In the genomic region with DNA sequence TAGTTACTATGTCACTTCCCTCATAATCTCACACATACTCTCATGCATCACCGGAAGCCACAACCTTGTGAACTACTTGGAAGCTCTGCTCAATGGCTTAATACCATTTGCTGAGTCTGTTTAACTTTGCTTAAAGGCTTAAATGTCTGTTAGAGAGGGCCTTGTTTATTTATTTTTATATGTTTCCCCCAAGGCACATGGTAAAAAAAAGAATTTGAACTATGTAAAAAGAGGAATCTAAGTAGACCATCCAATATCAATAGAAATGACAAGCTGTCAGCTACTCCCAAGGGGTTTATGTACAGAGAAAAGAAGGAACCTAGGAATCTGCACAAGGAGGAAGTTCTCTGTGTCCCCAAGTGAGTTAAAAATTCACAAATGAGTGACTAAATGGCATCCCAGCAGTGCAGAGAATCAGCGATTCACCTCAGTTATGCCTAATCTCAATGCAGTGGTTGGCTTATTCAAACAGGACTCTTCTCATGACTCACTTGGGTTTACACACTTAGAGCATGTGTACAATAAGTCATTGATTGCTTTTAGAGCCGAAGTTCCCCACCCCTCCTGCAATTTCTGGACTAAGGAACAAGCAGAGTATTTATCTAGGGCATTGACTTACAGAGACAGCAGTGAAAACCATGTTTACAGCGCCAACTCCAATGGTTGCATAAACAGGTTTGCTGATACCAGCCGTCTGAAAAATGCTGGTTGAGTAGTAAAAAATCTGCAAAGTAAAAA, we compare ENCODE assay signal across 12 cellular contexts. TPM values are rescaled to one million over a fixed set of nuclear protein-coding genes. Genes with fewer than 3 reads are reported as not detected.
A peak's percentile ranks its signal among the peaks of the same experiment; 100 is the strongest.
DNase-seq lines count a peak whose midpoint lies in the region; ATAC-seq and TF ChIP-seq lines count a peak whose summit lies in the region.
"Had no signal": no experiment of that assay in that cellular context is flagged by ENCODE, and none has a peak within 500 bp of the region (broad histone marks: within the 10 kb centered on the region; RNA-seq: fewer than 3 reads in every experiment).

No MANE protein-coding gene starts in this region.

- no peak for ATAC-seq in GM21515 (IDR thresholded peaks at IDR 0.05; ENCODE audit: unreplicated experiment)
- ATAC-seq in sciatic nerve: no peak
- ATAC-seq in GM21529 (IDR thresholded peaks at IDR 0.05; ENCODE audit: unreplicated experiment): no peak
- ATAC-seq: T-helper 17 cell had no signal

- intact Hi-C loops in sciatic nerve (cut with DNase I): no loop called here

- 96 to 100% methylated on average over 3 of the region's 5 CpGs for WGBS in mesodermal cell (ENCODE audit: insufficient coverage in 2 of 2), 2 experiments

- H3K4me1 ChIP-seq in mesodermal cell (ENCODE audit: control insufficient read depth, insufficient read depth, low read length, poor library complexity, severe bottlenecking): peaks cover 42% of the 10 kb centered on the region

- no peak for TF ChIP-seq CTCF in cardiac fibroblast (IDR thresholded peaks at IDR 0.05; ENCODE audit: low read depth, low read length)

- H3K27ac ChIP-seq in mesodermal cell (ENCODE audit: low read depth, low read length, severe bottlenecking): peak overlapping the region; percentile 38

- no peaks in the 10 kb centered on the region for H3K9me3 ChIP-seq in mesodermal cell (ENCODE audit: control insufficient read depth, low read length)

- DNase-seq in EH (ENCODE audit: low read depth) (peak; percentile 85), HT-29 (ENCODE audit: low spot score) (peak; percentile 97), cardiac fibroblast (ENCODE audit: low read depth in 2 of 2) (peak; percentile 26 to 70), T-helper 9 cell (no peak), sciatic nerve (ENCODE audit: low spot score) (no peak)
- DNase-seq: activated gamma-delta T cell treated with Interleukin-2 at 50 U/mL for 16 hours, posterior cingulate gyrus, T-helper 17 cell had no signal

- H3K4me3 ChIP-seq in cardiac fibroblast (replicated peaks in 1 of 2; ENCODE audit: low read depth in 2 of 2, low read length in 2 of 2): no peak overlapping the region
- H3K4me3 ChIP-seq in mesodermal cell (ENCODE audit: extremely low read depth, insufficient read depth, low read length, poor library complexity, severe bottlenecking): no peak overlapping the region

- no peaks in the 10 kb centered on the region for H3K36me3 ChIP-seq in mesodermal cell (ENCODE audit: control insufficient read depth, insufficient read depth, low read length)

RNA-seq across cellular contexts. Expression of a gene that starts 24.4 kb away (rescaled TPM):
- total RNA-seq in HT-29 (2014; rRNA removed; shearing (Covaris generic)): 0.03 and 0.05 TPM in 2 replicates
- not detected for polyA plus RNA-seq in mesodermal cell (2013, experiment 1 of 2)
- not detected for polyA plus RNA-seq in mesodermal cell (2013, experiment 2 of 2)
- total RNA-seq in sciatic nerve: not detected
- total RNA-seq: glomerular endothelial cell, T-helper 17 cell had no signal

Comparison
In these comparisons a context has a peak if more than half of its experiments do, and no peak if none do; other contexts are left out.
1. DNase-seq: peak in EH (single experiment), HT-29 (single experiment) and cardiac fibroblast (2 of 2); none in T-helper 9 cell (single experiment) and sciatic nerve (single experiment).